In genomic region chr17:40020146-40020545, GRCh38 we compare ENCODE assay signal across 16 cellular contexts. TPM values are rescaled to one million over a fixed set of nuclear protein-coding genes. Genes with fewer than 3 reads are reported as not detected.
A peak's percentile ranks its signal among the peaks of the same experiment; 100 is the strongest.
DNase-seq lines count a peak whose midpoint lies in the region; ATAC-seq, FAIRE-seq and TF ChIP-seq lines count a peak whose summit lies in the region.
"Had no signal": no experiment of that assay in that cellular context is flagged by ENCODE, and none has a peak within 500 bp of the region (broad histone marks: within the 10 kb centered on the region; RNA-seq: fewer than 3 reads in every experiment).

No MANE protein-coding gene starts in this region.

- H3K4me1 ChIP-seq in astrocyte (ENCODE audit: insufficient read depth, low read length), result peaks cover 47% of the 10 kb centered on the region
- peaks cover 71 to 77% of the 10 kb centered on the region in 2 donors for H3K4me1 ChIP-seq in gastrocnemius medialis

- H3K27me3 ChIP-seq in H7 (ENCODE audit: control insufficient read depth, insufficient read depth, low read length), result no peaks in the 10 kb centered on the region
- no peaks in the 10 kb centered on the region for H3K27me3 ChIP-seq in astrocyte (ENCODE audit: insufficient read depth, low read length)
- no peaks in the 10 kb centered on the region for H3K27me3 ChIP-seq in gastrocnemius medialis
- H3K27me3 ChIP-seq: BLaER1 had no signal

- intact Hi-C loops in Calu3 (cut with micrococcal nuclease; ENCODE audit: unreplicated experiment) (no loop called here), gastrocnemius medialis (cut with DNase I; ENCODE audit: low total_unique reads) (no loop called here)

- H3K9ac ChIP-seq in astrocyte (ENCODE audit: low read length), result no peak overlapping the region
- H3K9ac ChIP-seq: BLaER1 had no signal

- H3K36me3 ChIP-seq in H7 (replicated peaks; ENCODE audit: control insufficient read depth, insufficient read depth, low read length) (peaks cover 13% of the 10 kb centered on the region), astrocyte (ENCODE audit: insufficient read depth, low read length) (peaks cover 7% of the 10 kb centered on the region), gastrocnemius medialis (peaks cover 0 to 13% of the 10 kb centered on the region in 2 donors)

- H3K27ac Mint-ChIP-seq in Calu3 (ENCODE audit: unreplicated experiment) (no peak overlapping the region), astrocyte (ENCODE audit: unreplicated experiment) (peak overlapping the region; percentile 69)

- CTCF ChIA-PET in Calu3 (lab: Charles Lee), result interaction anchor here (0.5 to 23.5 kb wide), 26 partner anchors 13 to 399 kb away, joined by 3 to 774 read pairs (median 7); partner anchors contain the start of genes CSF3, MED24, NR1D1 and PSMD3

- H3K9me3 Mint-ChIP-seq in Calu3 (ENCODE audit: low read depth, unreplicated experiment) (no peaks in the 10 kb centered on the region), astrocyte (ENCODE audit: unreplicated experiment) (no peaks in the 10 kb centered on the region)
- H3K9me3 Mint-ChIP-seq: CD8-positive, alpha-beta memory T cell had no signal

- no TSS peak for BruUV-seq in Calu3 (replicated peaks; lab: Mats Ljungman, UMichigan)

- no peak overlapping the region for H3K4me3 ChIP-seq in H7 (ENCODE audit: insufficient read depth, low read depth, low read length)
- H3K4me3 ChIP-seq in astrocyte (ENCODE audit: insufficient read depth, low read depth, low read length), result no peak overlapping the region
- peak overlapping the region in 1 of 4 donors; percentile 64 for H3K4me3 ChIP-seq in gastrocnemius medialis
- H3K4me3 ChIP-seq: BLaER1, PC-9 had no signal

- H3K27me3 Mint-ChIP-seq in Calu3 (ENCODE audit: unreplicated experiment), result peaks cover 37% of the 10 kb centered on the region
- H3K27me3 Mint-ChIP-seq in astrocyte (ENCODE audit: low read depth, unreplicated experiment), result no peaks in the 10 kb centered on the region
- H3K27me3 Mint-ChIP-seq: CD8-positive, alpha-beta memory T cell had no signal

- H3K4me3 Mint-ChIP-seq in Calu3 (ENCODE audit: low read depth, unreplicated experiment), result no peak overlapping the region
- no peak overlapping the region for H3K4me3 Mint-ChIP-seq in astrocyte (ENCODE audit: unreplicated experiment)

- no peaks in the 10 kb centered on the region for H3K9me3 ChIP-seq in astrocyte (ENCODE audit: insufficient read depth, low read depth, low read length)
- H3K9me3 ChIP-seq in gastrocnemius medialis, result no peaks in the 10 kb centered on the region
- H3K9me3 ChIP-seq: BLaER1 had no signal

- TF ChIP-seq POLR2A in gastrocnemius medialis (IDR thresholded peaks at IDR 0.05), result no peak

- H3K79me2 ChIP-seq in astrocyte (ENCODE audit: insufficient read depth, low read length), result no peaks in the 10 kb centered on the region

- H3K36me3 Mint-ChIP-seq in Calu3 (ENCODE audit: insufficient read depth, unreplicated experiment) (peaks cover 44% of the 10 kb centered on the region), astrocyte (ENCODE audit: low read depth, unreplicated experiment) (peaks cover 13% of the 10 kb centered on the region)

- no peak overlapping the region for H3K4me2 ChIP-seq in astrocyte (ENCODE audit: low read length)
- H3K4me2 ChIP-seq: BLaER1 had no signal

- DNase-seq in Calu3 (peak; percentile 56), H7 (peak; percentile 35), astrocyte (ENCODE audit: low read depth) (no peak), gastrocnemius medialis (no peak), GM10266 (ENCODE audit: extremely low spot score) (no peak)
- DNase-seq: CD8-positive, alpha-beta memory T cell; DMS153; NCI-H1436 treated with DMSO at 0.1 percent for 48 hours; NCI-H2081 treated with DMSO at 0.1 percent for 48 hours; NCI-H69; PC-9; SHP77 had no signal

- H2AFZ ChIP-seq in astrocyte (ENCODE audit: low read depth, low read length), result no peak overlapping the region
- H2AFZ ChIP-seq: PC-9 had no signal

- peaks cover 4% of the 10 kb centered on the region for H4K20me1 ChIP-seq in astrocyte (ENCODE audit: insufficient read depth, low read length)
- H4K20me1 ChIP-seq: BLaER1 had no signal

- TF ChIP-seq CTCF in Calu3 (IDR thresholded peaks at IDR 0.05; ENCODE audit: unreplicated experiment) (no peak), astrocyte (IDR thresholded peaks at IDR 0.05; ENCODE audit: insufficient read depth, low read depth, low read length) (no peak), gastrocnemius medialis (IDR thresholded peaks at IDR 0.05 in 4 of 5, conservative IDR thresholded peaks at IDR 0.05 in 1 of 5) (no peak), GM10266 (IDR thresholded peaks at IDR 0.05; ENCODE audit: control insufficient read depth, insufficient read depth, low read depth, missing control alignments) (no peak)

- ATAC-seq in gastrocnemius medialis (no peak), HG02885 (IDR thresholded peaks at IDR 0.05; ENCODE audit: poor library complexity, unreplicated experiment) (no peak), GM21619 (IDR thresholded peaks at IDR 0.05; ENCODE audit: unreplicated experiment) (no peak)

- FAIRE-seq in astrocyte (lab: Jason Lieb, UNC), result no peak

- peaks cover 24% of the 10 kb centered on the region for H3K4me1 Mint-ChIP-seq in Calu3 (ENCODE audit: low read depth, unreplicated experiment)
- peaks cover 13% of the 10 kb centered on the region for H3K4me1 Mint-ChIP-seq in astrocyte (ENCODE audit: low read depth, unreplicated experiment)

- no peak overlapping the region for H3K27ac ChIP-seq in astrocyte (ENCODE audit: low read depth, low read length)
- H3K27ac ChIP-seq in gastrocnemius medialis, result peak overlapping the region; percentile 87 to 99 (median 94)
- H3K27ac ChIP-seq: BLaER1, PC-9 had no signal

- in situ Hi-C loops in gastrocnemius medialis (cut with MboI; ENCODE audit: low sequenced_read_pairs in 4 of 4), result no loop called here

RNA-seq across cellular contexts. Expression of gene CSF3, which starts 4.9 kb away (rescaled TPM):
- 0.38 TPM in 1 of 2 replicates, not detected in the other for total RNA-seq in Calu3 (2022)
- 0.28 TPM in 1 of 2 replicates, not detected in the other for total RNA-seq in H7 (2014; rRNA removed; shearing (Covaris generic))
- not detected in 2 replicates for total RNA-seq in astrocyte
- 10 to 100 TPM; 11.4 to 20.6 (median 16.3) TPM for total RNA-seq in gastrocnemius medialis
- total RNA-seq: CD8-positive, alpha-beta memory T cell; HT1080; PC-9 had no signal

RNA-seq across cellular contexts. Expression of gene MED24, which starts 34.1 kb away (rescaled TPM):
- total RNA-seq in Calu3 (2022), result 679 and 725 TPM in 2 replicates
- total RNA-seq in H7 (2014; rRNA removed; shearing (Covaris generic)), result 85.6 and 99.9 TPM in 2 replicates
- 49.2 and 56.4 TPM in 2 replicates for total RNA-seq in astrocyte
- 100 to 1,000 TPM in 2 of 4 donors, 10 to 100 TPM in 2; 54.2 to 124 (median 93.9) TPM for total RNA-seq in gastrocnemius medialis

RNA-seq across cellular contexts. Expression of gene PSMD3, which starts 39.5 kb away (rescaled TPM):
- total RNA-seq in Calu3 (2022) (2,152 and 2,179 TPM in 2 replicates), astrocyte (129 and 134 TPM in 2 replicates), gastrocnemius medialis (100 to 1,000 TPM; 211 to 364 (median 329) TPM)
- 243 and 325 TPM in 2 replicates for total RNA-seq in H7 (2014; rRNA removed; shearing (Covaris generic))

RNA-seq across cellular contexts. Expression of gene THRA, which starts 42.6 kb away (rescaled TPM):
- total RNA-seq in Calu3 (2022), result 107 and 133 TPM in 2 replicates
- total RNA-seq in H7 (2014; rRNA removed; shearing (Covaris generic)), result 13.2 and 15.2 TPM in 2 replicates
- 16.7 and 20.4 TPM in 2 replicates for total RNA-seq in astrocyte
- 10 to 100 TPM; 42.2 to 71.6 (median 48.2) TPM for total RNA-seq in gastrocnemius medialis

RNA-seq across cellular contexts. Expression of gene GSDMA, which starts 57.3 kb away (rescaled TPM):
- total RNA-seq in Calu3 (2022) (0.33 and 1.9 TPM in 2 replicates), astrocyte (not detected in 2 replicates), gastrocnemius medialis (under 1 TPM in 2 of 4 donors, not detected in 2; 0.16 to 0.26 TPM)
- not detected in 2 replicates for total RNA-seq in H7 (2014; rRNA removed; shearing (Covaris generic))
- total RNA-seq: CD8-positive, alpha-beta memory T cell; HT1080 had no signal

Comparison
In these comparisons a context has a peak if more than half of its experiments do, and no peak if none do; other contexts are left out.
1. DNase-seq: peak in Calu3 (single experiment) and H7 (single experiment); none in astrocyte (single experiment), gastrocnemius medialis (0 of 2) and GM10266 (single experiment).